26 cellular contexts compared by ENCODE assay signal in the genomic region with DNA sequence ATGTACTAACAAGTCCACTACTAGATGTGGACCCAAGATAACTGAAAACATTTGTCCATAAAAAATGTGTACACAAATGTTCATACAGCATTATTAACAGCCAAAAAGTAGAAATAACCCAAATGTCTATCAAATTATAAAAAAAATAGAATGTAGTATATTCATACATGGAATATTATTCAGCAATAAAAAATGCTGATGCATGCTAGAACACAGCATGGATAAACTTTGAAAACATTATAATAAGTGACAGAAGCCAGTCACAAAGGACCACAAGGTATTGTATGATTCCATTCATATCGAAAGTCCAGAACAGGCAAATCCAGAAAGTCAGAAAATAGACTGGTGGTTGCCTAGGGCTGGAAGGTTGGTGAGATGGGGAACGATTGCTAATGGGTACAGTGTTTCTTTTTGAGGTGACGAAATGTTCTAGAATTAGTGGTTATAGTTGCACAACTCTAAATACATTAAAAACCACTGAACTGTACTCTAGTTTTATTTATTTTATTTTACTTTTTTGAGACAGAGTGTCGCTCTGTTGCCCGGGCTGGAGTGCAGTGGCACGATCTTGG. TPM values are rescaled to one million over a fixed set of nuclear protein-coding genes. Genes with fewer than 3 reads are reported as not detected.
DNase-seq lines count a peak whose midpoint lies in the region; ATAC-seq, FAIRE-seq and TF ChIP-seq lines count a peak whose summit lies in the region.
"Had no signal": no experiment of that assay in that cellular context is flagged by ENCODE, and none has a peak within 500 bp of the region (broad histone marks: within the 10 kb centered on the region; RNA-seq: fewer than 3 reads in every experiment).

No MANE protein-coding gene starts in this region.

- TF ChIP-seq POLR2A in uterus (IDR thresholded peaks at IDR 0.05), result no peak

- H3K36me3 ChIP-seq in uterus, result no peaks in the 10 kb centered on the region
- H3K36me3 ChIP-seq: left ventricle myocardium inferior, right atrium auricular region had no signal

- FAIRE-seq in RCC 7860 (lab: Jason Lieb, UNC), result peak; percentile 4
- FAIRE-seq: frontal cortex had no signal

- intact Hi-C loops in uterus (cut with DNase I; ENCODE audit: low total_unique reads), result no loop called here

- no peaks in the 10 kb centered on the region for H3K27me3 ChIP-seq in uterus
- H3K27me3 ChIP-seq: hepatocyte, right atrium auricular region had no signal

- TF ChIP-seq CTCF in AG10803 (conservative IDR thresholded peaks at IDR 0.05; ENCODE audit: low read length), result no peak
- TF ChIP-seq CTCF in uterus (IDR thresholded peaks at IDR 0.05), result no peak

- DNase-seq in AG10803 (ENCODE audit: low read depth) (peak; percentile 21), RCC 7860 (ENCODE audit: low spot score) (no peak), uterus (no peak)
- DNase-seq: activated CD4-positive, alpha-beta T cell treated with anti-CD3 and anti-CD28 coated beads, Interleukin-2, amount 50 U/mL, for 48 hours; activated naive CD4-positive, alpha-beta T cell treated with Interleukin-2 at 50 U/mL for 16 hours; amygdala; KBM-7; left ventricle myocardium inferior; midbrain; natural killer cell; NCI-H1048; NCI-H187; NCI-H226; NCI-H82; T-helper 17 cell had no signal

- H3K27ac ChIP-seq in uterus, result no peak overlapping the region
- H3K27ac ChIP-seq: C4-2B, epithelial cell of prostate, hepatocyte, left ventricle myocardium inferior, right atrium auricular region had no signal

- H3K4me3 ChIP-seq in AG10803 (ENCODE audit: low read length) (no peak overlapping the region), uterus (no peak overlapping the region)
- H3K4me3 ChIP-seq: hepatocyte, left ventricle myocardium inferior, right atrium auricular region had no signal

- ATAC-seq in HG02885 (IDR thresholded peaks at IDR 0.05; ENCODE audit: poor library complexity, unreplicated experiment) (peak; percentile 46), esophagus mucosa (peak; percentile 71), HG03039 (IDR thresholded peaks at IDR 0.05; ENCODE audit: unreplicated experiment) (no peak), GM21360 (IDR thresholded peaks at IDR 0.05; ENCODE audit: unreplicated experiment) (no peak), GM21576 (IDR thresholded peaks at IDR 0.05; ENCODE audit: unreplicated experiment) (no peak)
- ATAC-seq: HCT116, natural killer cell, T-helper 17 cell had no signal

- no peaks in the 10 kb centered on the region for H3K4me1 ChIP-seq in uterus
- H3K4me1 ChIP-seq: left ventricle myocardium inferior, right atrium auricular region had no signal

- H3K9me3 ChIP-seq in uterus, result no peaks in the 10 kb centered on the region
- H3K9me3 ChIP-seq: left ventricle myocardium inferior, right atrium auricular region had no signal

RNA-seq across cellular contexts. Expression of gene ANLN, which starts 43.3 kb away (rescaled TPM):
- total RNA-seq in esophagus mucosa, result 43.2 TPM
- 10 to 100 TPM in 1 of 4 donors, 1 to 10 TPM in 1, under 1 TPM in 2; 0.26 to 43.8 (median 2.9) TPM for total RNA-seq in uterus

Comparison
In these comparisons a context has a peak if more than half of its experiments do, and no peak if none do; other contexts are left out.
1. ATAC-seq: peak in HG02885 (single experiment) and esophagus mucosa (single experiment); none in HG03039 (single experiment), GM21360 (single experiment) and GM21576 (single experiment).